31 cellular contexts compared by ENCODE assay signal in genomic region chr11:117490911-117491310, GRCh38.
"Had no signal": no experiment of that assay in that cellular context is flagged by ENCODE, and none has a peak within 500 bp of the region (broad histone marks: within the 10 kb centered on the region; RNA-seq: fewer than 3 reads in every experiment).

No MANE protein-coding gene starts in this region.

- H3K4me3 Mint-ChIP-seq: activated CD4-positive, alpha-beta T cell treated with anti-CD3 and anti-CD28 coated beads for 36 hours; activated CD8-positive, alpha-beta memory T cell treated with anti-CD3 and anti-CD28 coated beads, Interleukin-2, amount 10 ng/mL, durations not matched to agents 7 days and 5 days; activated CD8-positive, alpha-beta T cell treated with anti-CD3 and anti-CD28 coated beads, Interleukin-2, amount 10 ng/mL, durations not matched to agents 7 days and 5 days; activated naive CD8-positive, alpha-beta T cell treated with anti-CD3 and anti-CD28 coated beads for 36 hours; natural killer cell; stimulated activated naive B cell treated with anti-CD40 and anti-IgM and Interleukin-4, amounts not matched to agents 10 μg/mL and 1 μg/mL and 100 μg/mL, for 72 hours; T-helper 2 cell treated with Interferon-gamma antibody and Interleukin-4, amounts not matched to agents 5 μg/mL and 100 μg/mL, for 36 hours had no signal

- H3K36me3 Mint-ChIP-seq: activated CD8-positive, alpha-beta memory T cell treated with anti-CD3 and anti-CD28 coated beads, Interleukin-2, amount 10 ng/mL, durations not matched to agents 7 days and 5 days; activated naive CD8-positive, alpha-beta T cell treated with anti-CD3 and anti-CD28 coated beads for 36 hours; natural killer cell had no signal

- H3K27ac Mint-ChIP-seq: activated CD4-positive, alpha-beta T cell treated with anti-CD3 and anti-CD28 coated beads for 36 hours; activated CD8-positive, alpha-beta memory T cell treated with anti-CD3 and anti-CD28 coated beads, Interleukin-2, amount 10 ng/mL, durations not matched to agents 7 days and 5 days; activated CD8-positive, alpha-beta T cell treated with anti-CD3 and anti-CD28 coated beads, Interleukin-2, amount 10 ng/mL, durations not matched to agents 7 days and 5 days; activated naive CD8-positive, alpha-beta T cell treated with anti-CD3 and anti-CD28 coated beads for 36 hours; natural killer cell; stimulated activated naive B cell treated with anti-CD40 and anti-IgM and Interleukin-4, amounts not matched to agents 10 μg/mL and 1 μg/mL and 100 μg/mL, for 72 hours; T-helper 2 cell treated with Interferon-gamma antibody and Interleukin-4, amounts not matched to agents 5 μg/mL and 100 μg/mL, for 36 hours had no signal

- H3K4me3 ChIP-seq: adrenal gland, esophagus muscularis mucosa, left lung, lower lobe of right lung, ovary, psoas muscle, stomach, thyroid gland, upper lobe of left lung, vagina had no signal

- ATAC-seq: activated CD4-positive, alpha-beta T cell treated with anti-CD3 and anti-CD28 coated beads for 36 hours; activated CD8-positive, alpha-beta memory T cell treated with anti-CD3 and anti-CD28 coated beads, Interleukin-2, amount 10 ng/mL, durations not matched to agents 7 days and 5 days; activated CD8-positive, alpha-beta T cell treated with anti-CD3 and anti-CD28 coated beads, Interleukin-2, amount 10 ng/mL, durations not matched to agents 7 days and 5 days; left lung; lower lobe of right lung; natural killer cell; psoas muscle; right cardiac atrium; stimulated activated naive B cell treated with anti-CD40 and anti-IgM and Interleukin-4, amounts not matched to agents 10 μg/mL and 1 μg/mL and 100 μg/mL, for 72 hours had no signal

- H3K27ac ChIP-seq: adrenal gland, brain microvascular endothelial cell, esophagus muscularis mucosa, left lung, lower lobe of right lung, neutrophil, ovary, psoas muscle, stomach, thyroid gland, upper lobe of left lung, vagina had no signal

- H3K4me1 ChIP-seq: adrenal gland, esophagus muscularis mucosa, left lung, lower lobe of right lung, psoas muscle, stomach, upper lobe of left lung, vagina had no signal

- H3K9me3 Mint-ChIP-seq: natural killer cell; T-helper 2 cell treated with Interferon-gamma antibody and Interleukin-4, amounts not matched to agents 5 μg/mL and 100 μg/mL, for 36 hours had no signal

- H3K27me3 ChIP-seq: ovary, thyroid gland, upper lobe of left lung, vagina had no signal

- H3K36me3 ChIP-seq: adrenal gland, brain microvascular endothelial cell, esophagus muscularis mucosa, left lung, lower lobe of right lung, neutrophil, ovary, stomach, thyroid gland, upper lobe of left lung, vagina had no signal

- DNase-seq: activated CD4-positive, alpha-beta T cell treated with anti-CD3 and anti-CD28 coated beads for 36 hours; activated CD4-positive, CD25-positive, alpha-beta regulatory T cell; activated CD8-positive, alpha-beta memory T cell treated with anti-CD3 and anti-CD28 coated beads, Interleukin-2, amount 10 ng/mL, durations not matched to agents 7 days and 5 days; activated CD8-positive, alpha-beta T cell treated with anti-CD3 and anti-CD28 coated beads, Interleukin-2, amount 10 ng/mL, durations not matched to agents 7 days and 5 days; activated effector memory CD4-positive, alpha-beta T cell treated with Interleukin-2 at 50 U/mL for 16 hours; activated naive CD4-positive, alpha-beta T cell treated with Interleukin-2 at 50 U/mL for 16 hours; activated naive CD8-positive, alpha-beta T cell treated with anti-CD3 and anti-CD28 coated beads for 36 hours; activated T-cell treated with anti-CD3 and anti-CD28 coated beads for 4 hours; adrenal gland; aorta; brain microvascular endothelial cell; cortex of kidney; foreskin melanocyte; left lung; lower lobe of right lung; mesenchymal stem cell; natural killer cell; ovary; right cardiac atrium; stimulated activated CD4-positive, alpha-beta T cell treated with anti-CD3 and anti-CD28 coated beads, Interleukin-15, amount 100 ng/mL, for 24 hours; stimulated activated CD4-positive, alpha-beta T cell treated with anti-CD3 and anti-CD28 coated beads, Interleukin-2, amount 100 ng/mL, for 24 hours; stimulated activated naive B cell treated with anti-CD40 and anti-IgM and Interleukin-4, amounts not matched to agents 10 μg/mL and 1 μg/mL and 100 μg/mL, for 72 hours; stomach; T-helper 1 cell; thyroid gland; upper lobe of left lung had no signal

- H3K4me1 Mint-ChIP-seq: activated CD4-positive, alpha-beta T cell treated with anti-CD3 and anti-CD28 coated beads for 36 hours; activated CD8-positive, alpha-beta memory T cell treated with anti-CD3 and anti-CD28 coated beads, Interleukin-2, amount 10 ng/mL, durations not matched to agents 7 days and 5 days; activated naive CD8-positive, alpha-beta T cell treated with anti-CD3 and anti-CD28 coated beads for 36 hours; natural killer cell had no signal

- H3K9me3 ChIP-seq: adrenal gland, esophagus muscularis mucosa, left lung, lower lobe of right lung, neutrophil, ovary, psoas muscle, stomach, thyroid gland, upper lobe of left lung, vagina had no signal
